2 cellular contexts compared by ENCODE assay signal in the genomic region with DNA sequence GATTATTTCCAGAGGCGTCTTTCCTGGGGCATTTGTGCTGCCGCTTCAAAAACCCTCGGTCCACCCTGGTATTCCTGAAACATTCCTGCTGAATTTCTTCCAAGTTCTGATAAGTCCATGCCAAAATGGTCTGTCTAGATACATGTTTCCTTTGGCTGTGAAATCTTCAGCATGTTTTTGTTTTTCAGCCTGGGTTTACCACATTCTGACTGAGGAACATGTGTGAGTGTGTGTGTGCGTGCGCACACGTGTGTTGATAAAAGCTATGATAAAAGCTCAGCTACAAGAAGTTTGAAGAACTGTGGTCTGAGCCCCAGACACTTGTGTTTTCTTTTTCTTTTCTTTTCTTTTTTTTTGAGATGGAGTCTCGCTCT.
TF ChIP-seq lines count a peak whose summit lies in the region.

No MANE protein-coding gene starts in this region.

TF ChIP-seq in GM23338, 12 proteins besides CTCF, POLR2A, EP300 and RAD21 (continues in another document):
- TF ChIP-seq JUNB (IDR thresholded peaks at IDR 0.05; ENCODE audit: unreplicated experiment) = no peak
- TF ChIP-seq, protein P1, sequence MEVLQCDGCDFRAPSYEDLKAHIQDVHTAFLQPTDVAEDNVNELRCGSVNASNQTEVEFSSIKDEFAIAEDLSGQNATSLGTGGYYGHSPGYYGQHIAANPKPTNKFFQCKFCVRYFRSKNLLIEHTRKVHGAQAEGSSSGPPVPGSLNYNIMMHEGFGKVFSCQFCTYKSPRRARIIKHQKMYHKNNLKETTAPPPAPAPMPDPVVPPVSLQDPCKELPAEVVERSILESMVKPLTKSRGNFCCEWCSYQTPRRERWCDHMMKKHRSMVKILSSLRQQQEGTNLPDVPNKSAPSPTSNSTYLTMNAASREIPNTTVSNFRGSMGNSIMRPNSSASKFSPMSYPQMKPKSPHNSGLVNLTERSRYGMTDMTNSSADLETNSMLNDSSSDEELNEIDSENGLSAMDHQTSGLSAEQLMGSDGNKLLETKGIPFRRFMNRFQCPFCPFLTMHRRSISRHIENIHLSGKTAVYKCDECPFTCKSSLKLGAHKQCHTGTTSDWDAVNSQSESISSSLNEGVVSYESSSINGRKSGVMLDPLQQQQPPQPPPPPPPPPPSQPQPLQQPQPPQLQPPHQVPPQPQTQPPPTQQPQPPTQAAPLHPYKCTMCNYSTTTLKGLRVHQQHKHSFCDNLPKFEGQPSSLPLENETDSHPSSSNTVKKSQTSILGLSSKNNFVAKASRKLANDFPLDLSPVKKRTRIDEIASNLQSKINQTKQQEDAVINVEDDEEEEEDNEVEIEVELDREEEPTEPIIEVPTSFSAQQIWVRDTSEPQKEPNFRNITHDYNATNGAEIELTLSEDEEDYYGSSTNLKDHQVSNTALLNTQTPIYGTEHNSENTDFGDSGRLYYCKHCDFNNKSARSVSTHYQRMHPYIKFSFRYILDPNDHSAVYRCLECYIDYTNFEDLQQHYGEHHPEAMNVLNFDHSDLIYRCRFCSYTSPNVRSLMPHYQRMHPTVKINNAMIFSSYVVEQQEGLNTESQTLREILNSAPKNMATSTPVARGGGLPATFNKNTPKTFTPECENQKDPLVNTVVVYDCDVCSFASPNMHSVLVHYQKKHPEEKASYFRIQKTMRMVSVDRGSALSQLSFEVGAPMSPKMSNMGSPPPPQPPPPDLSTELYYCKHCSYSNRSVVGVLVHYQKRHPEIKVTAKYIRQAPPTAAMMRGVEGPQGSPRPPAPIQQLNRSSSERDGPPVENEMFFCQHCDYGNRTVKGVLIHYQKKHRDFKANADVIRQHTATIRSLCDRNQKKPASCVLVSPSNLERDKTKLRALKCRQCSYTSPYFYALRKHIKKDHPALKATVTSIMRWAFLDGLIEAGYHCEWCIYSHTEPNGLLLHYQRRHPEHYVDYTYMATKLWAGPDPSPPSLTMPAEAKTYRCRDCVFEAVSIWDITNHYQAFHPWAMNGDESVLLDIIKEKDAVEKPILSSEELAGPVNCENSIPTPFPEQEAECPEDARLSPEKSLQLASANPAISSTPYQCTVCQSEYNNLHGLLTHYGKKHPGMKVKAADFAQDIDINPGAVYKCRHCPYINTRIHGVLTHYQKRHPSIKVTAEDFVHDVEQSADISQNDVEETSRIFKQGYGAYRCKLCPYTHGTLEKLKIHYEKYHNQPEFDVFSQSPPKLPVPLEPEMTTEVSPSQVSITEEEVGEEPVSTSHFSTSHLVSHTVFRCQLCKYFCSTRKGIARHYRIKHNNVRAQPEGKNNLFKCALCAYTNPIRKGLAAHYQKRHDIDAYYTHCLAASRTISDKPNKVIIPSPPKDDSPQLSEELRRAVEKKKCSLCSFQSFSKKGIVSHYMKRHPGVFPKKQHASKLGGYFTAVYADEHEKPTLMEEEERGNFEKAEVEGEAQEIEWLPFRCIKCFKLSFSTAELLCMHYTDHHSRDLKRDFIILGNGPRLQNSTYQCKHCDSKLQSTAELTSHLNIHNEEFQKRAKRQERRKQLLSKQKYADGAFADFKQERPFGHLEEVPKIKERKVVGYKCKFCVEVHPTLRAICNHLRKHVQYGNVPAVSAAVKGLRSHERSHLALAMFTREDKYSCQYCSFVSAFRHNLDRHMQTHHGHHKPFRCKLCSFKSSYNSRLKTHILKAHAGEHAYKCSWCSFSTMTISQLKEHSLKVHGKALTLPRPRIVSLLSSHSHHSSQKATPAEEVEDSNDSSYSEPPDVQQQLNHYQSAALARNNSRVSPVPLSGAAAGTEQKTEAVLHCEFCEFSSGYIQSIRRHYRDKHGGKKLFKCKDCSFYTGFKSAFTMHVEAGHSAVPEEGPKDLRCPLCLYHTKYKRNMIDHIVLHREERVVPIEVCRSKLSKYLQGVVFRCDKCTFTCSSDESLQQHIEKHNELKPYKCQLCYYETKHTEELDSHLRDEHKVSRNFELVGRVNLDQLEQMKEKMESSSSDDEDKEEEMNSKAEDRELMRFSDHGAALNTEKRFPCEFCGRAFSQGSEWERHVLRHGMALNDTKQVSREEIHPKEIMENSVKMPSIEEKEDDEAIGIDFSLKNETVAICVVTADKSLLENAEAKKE (CRISPR knock-in tag; IDR thresholded peaks at IDR 0.05) = no peak
- no peak for TF ChIP-seq POLR2AphosphoS5 (IDR thresholded peaks at IDR 0.05; ENCODE audit: low read depth)
- no peak for TF ChIP-seq ZNF331 (CRISPR knock-in tag; IDR thresholded peaks at IDR 0.05; ENCODE audit: low read depth)
- no peak for TF ChIP-seq STAT1 (IDR thresholded peaks at IDR 0.05; ENCODE audit: unreplicated experiment)
- TF ChIP-seq EZH2 (IDR thresholded peaks at IDR 0.05; ENCODE audit: low read depth, unreplicated experiment) = no peak
- no peak for TF ChIP-seq ZNF114 (CRISPR knock-in tag; IDR thresholded peaks at IDR 0.05)
- TF ChIP-seq, protein P2, sequence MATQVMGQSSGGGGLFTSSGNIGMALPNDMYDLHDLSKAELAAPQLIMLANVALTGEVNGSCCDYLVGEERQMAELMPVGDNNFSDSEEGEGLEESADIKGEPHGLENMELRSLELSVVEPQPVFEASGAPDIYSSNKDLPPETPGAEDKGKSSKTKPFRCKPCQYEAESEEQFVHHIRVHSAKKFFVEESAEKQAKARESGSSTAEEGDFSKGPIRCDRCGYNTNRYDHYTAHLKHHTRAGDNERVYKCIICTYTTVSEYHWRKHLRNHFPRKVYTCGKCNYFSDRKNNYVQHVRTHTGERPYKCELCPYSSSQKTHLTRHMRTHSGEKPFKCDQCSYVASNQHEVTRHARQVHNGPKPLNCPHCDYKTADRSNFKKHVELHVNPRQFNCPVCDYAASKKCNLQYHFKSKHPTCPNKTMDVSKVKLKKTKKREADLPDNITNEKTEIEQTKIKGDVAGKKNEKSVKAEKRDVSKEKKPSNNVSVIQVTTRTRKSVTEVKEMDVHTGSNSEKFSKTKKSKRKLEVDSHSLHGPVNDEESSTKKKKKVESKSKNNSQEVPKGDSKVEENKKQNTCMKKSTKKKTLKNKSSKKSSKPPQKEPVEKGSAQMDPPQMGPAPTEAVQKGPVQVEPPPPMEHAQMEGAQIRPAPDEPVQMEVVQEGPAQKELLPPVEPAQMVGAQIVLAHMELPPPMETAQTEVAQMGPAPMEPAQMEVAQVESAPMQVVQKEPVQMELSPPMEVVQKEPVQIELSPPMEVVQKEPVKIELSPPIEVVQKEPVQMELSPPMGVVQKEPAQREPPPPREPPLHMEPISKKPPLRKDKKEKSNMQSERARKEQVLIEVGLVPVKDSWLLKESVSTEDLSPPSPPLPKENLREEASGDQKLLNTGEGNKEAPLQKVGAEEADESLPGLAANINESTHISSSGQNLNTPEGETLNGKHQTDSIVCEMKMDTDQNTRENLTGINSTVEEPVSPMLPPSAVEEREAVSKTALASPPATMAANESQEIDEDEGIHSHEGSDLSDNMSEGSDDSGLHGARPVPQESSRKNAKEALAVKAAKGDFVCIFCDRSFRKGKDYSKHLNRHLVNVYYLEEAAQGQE (IDR thresholded peaks at IDR 0.05; ENCODE audit: unreplicated experiment) = no peak
- TF ChIP-seq, protein P3, sequence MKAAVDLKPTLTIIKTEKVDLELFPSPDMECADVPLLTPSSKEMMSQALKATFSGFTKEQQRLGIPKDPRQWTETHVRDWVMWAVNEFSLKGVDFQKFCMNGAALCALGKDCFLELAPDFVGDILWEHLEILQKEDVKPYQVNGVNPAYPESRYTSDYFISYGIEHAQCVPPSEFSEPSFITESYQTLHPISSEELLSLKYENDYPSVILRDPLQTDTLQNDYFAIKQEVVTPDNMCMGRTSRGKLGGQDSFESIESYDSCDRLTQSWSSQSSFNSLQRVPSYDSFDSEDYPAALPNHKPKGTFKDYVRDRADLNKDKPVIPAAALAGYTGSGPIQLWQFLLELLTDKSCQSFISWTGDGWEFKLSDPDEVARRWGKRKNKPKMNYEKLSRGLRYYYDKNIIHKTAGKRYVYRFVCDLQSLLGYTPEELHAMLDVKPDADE (IDR thresholded peaks at IDR 0.05) = no peak
- TF ChIP-seq EZH2phosphoT487 (IDR thresholded peaks at IDR 0.05; ENCODE audit: unreplicated experiment) = no peak

TF ChIP-seq in K562, 482 proteins besides CTCF, POLR2A, EP300 and RAD21:
- TF ChIP-seq CEBPB (tag; IDR thresholded peaks at IDR 0.05) (0 out of 2 replicates have a peak, but pooled peaks have one; percentile 28), ZNF165 (CRISPR knock-in tag; IDR thresholded peaks at IDR 0.05; ENCODE audit: borderline replicate concordance) (no peak), ZNF76 (CRISPR knock-in tag; IDR thresholded peaks at IDR 0.05; ENCODE audit: borderline replicate concordance) (no peak), SLC30A9 (CRISPR knock-in tag; IDR thresholded peaks at IDR 0.05) (no peak), FOXJ2 (tag; IDR thresholded peaks at IDR 0.05) (no peak)
- TF ChIP-seq, protein P4, sequence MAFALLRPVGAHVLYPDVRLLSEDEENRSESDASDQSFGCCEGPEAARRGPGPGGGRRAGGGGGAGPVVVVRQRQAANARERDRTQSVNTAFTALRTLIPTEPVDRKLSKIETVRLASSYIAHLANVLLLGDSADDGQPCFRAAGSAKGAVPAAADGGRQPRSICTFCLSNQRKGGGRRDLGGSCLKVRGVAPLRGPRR (CRISPR knock-in tag; IDR thresholded peaks at IDR 0.05) = no peak
- TF ChIP-seq, protein P3 (conservative IDR thresholded peaks at IDR 0.05; ENCODE audit: control insufficient read depth, low read depth, low read length) = no peak
- TF ChIP-seq, protein P5, sequence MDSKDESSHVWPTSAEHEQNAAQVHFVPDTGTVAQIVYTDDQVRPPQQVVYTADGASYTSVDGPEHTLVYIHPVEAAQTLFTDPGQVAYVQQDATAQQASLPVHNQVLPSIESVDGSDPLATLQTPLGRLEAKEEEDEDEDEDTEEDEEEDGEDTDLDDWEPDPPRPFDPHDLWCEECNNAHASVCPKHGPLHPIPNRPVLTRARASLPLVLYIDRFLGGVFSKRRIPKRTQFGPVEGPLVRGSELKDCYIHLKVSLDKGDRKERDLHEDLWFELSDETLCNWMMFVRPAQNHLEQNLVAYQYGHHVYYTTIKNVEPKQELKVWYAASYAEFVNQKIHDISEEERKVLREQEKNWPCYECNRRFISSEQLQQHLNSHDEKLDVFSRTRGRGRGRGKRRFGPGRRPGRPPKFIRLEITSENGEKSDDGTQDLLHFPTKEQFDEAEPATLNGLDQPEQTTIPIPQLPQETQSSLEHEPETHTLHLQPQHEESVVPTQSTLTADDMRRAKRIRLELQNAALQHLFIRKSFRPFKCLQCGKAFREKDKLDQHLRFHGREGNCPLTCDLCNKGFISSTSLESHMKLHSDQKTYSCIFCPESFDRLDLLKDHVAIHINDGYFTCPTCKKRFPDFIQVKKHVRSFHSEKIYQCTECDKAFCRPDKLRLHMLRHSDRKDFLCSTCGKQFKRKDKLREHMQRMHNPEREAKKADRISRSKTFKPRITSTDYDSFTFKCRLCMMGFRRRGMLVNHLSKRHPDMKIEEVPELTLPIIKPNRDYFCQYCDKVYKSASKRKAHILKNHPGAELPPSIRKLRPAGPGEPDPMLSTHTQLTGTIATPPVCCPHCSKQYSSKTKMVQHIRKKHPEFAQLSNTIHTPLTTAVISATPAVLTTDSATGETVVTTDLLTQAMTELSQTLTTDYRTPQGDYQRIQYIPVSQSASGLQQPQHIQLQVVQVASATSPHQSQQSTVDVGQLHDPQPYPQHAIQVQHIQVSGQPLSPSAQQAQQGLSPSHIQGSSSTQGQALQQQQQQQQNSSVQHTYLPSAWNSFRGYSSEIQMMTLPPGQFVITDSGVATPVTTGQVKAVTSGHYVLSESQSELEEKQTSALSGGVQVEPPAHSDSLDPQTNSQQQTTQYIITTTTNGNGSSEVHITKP (IDR thresholded peaks at IDR 0.05; ENCODE audit: partially characterized antibody) = peak; percentile 49
